In the genomic region with DNA sequence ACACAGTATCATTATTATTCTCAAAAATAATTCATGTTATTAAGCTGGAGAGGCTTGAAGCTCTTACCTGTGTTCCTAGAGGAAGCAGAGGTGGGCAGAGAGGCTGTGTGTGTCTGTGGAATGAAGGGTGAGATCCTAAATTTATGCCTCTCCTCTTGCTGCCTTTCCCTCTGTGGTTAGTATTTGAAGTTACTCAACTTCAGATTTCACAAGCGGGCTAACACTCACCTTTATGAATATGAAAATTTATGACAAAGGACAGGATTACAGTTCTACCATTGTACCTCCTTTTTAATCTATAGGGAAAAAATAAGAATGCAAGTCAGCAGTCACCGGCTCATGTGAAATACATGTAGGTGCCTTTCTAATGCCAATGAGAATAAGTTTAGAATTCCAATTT, we compare ENCODE assay signal across 20 cellular contexts. TPM values are rescaled to one million over a fixed set of nuclear protein-coding genes. Genes with fewer than 3 reads are reported as not detected.
"Had no signal": no experiment of that assay in that cellular context is flagged by ENCODE, and none has a peak within 500 bp of the region (broad histone marks: within the 10 kb centered on the region; RNA-seq: fewer than 3 reads in every experiment).

A gene (minus strand): TSS at position 115 of the 400 bp plus-strand sequence. CDS start 679 bp downstream, outside the sequence.

RNA-seq across cellular contexts. Expression of the gene that starts here (rescaled TPM):
- total RNA-seq: hepatocyte; kidney epithelial cell; left ventricle myocardium inferior; mesenteric fat pad; mucosa of descending colon; myocyte; naive thymus-derived CD4-positive, alpha-beta T cell; natural killer cell treated with Interleukin-12 subunit alpha and Interleukin-12 subunit beta and Interleukin-15 and Interleukin-18, amount 100 ng/mL, for 72 hours; omental fat pad; ovary; progenitor cell of endocrine pancreas; pulmonary artery endothelial cell; right atrium auricular region; right lobe of liver; skeletal muscle tissue; temporal lobe; thyroid gland; transverse colon; urinary bladder had no signal
- polyA plus RNA-seq: hepatocyte; naive thymus-derived CD4-positive, alpha-beta T cell; neural cell; urinary bladder had no signal
